In the genomic region with DNA sequence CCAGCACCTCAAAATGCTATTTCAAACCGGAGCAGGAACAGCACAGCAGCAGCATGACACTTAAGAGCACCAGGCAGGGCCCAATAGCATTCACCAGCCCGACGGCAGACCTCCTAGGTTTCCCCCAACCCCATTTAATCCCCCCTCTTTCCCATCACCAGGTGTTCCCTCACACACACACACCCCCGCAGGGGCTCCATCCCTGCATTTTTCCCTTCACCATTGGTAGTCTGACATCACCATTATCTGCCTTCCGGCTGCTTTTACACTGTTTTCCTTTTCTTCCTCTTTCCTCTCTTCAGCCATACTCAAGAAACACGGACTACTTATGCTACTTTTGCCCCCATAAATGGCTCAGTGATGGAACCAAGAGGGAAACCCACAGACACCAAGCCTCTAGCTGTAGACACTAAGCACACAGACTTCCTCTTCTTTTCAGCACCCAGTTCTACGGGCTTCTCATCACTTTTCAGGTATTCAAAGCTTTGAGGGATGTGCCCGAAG, we compare ENCODE assay signal across 8 cellular contexts.
DNase-seq lines count a peak whose midpoint lies in the region; ATAC-seq and TF ChIP-seq lines count a peak whose summit lies in the region.

No MANE protein-coding gene starts in this region.

- intact Hi-C loops in ascending aorta (cut with DNase I) = loop anchor here (5.0 to 10.0 kb wide), 4 partner anchors 192 to 588 kb away; partner anchors contain the start of genes DCP2 and MCC
- intact Hi-C loops in transverse colon (cut with DNase I; ENCODE audit: low total_unique reads) = no loop called here
- intact Hi-C loops in posterior vena cava (cut with DNase I) = no loop called here

- H3K4me3 Mint-ChIP-seq in activated CD4-positive, alpha-beta T cell treated with anti-CD3 and anti-CD28 coated beads, Interleukin-2, amount 10 ng/mL, durations not matched to agents 7 days and 5 days = peak overlapping the region; percentile 88

- in situ Hi-C loops in transverse colon (cut with MboI; ENCODE audit: low pct_ligation_motif_present in 1 of 4, low pct_unique_long_range_greater_than_20kb in 1 of 4, low sequenced_read_pairs in 3 of 4) = no loop called here

- POLR2A ChIA-PET in activated CD4-positive, alpha-beta T cell treated with anti-CD3 and anti-CD28 coated beads, Interleukin-2, amount 10 ng/mL, durations not matched to agents 7 days and 5 days (lab: Charles Lee) = no interaction called here

- H3K9me3 ChIP-seq in ascending aorta (no peaks in the 10 kb centered on the region), transverse colon (no peaks in the 10 kb centered on the region)

- peaks cover 0 to 6% of the 10 kb centered on the region in 2 donors for H3K4me1 ChIP-seq in ascending aorta
- peaks cover 0 to 16% (median 12%) of the 10 kb centered on the region in 4 donors for H3K4me1 ChIP-seq in transverse colon

- CTCF ChIA-PET in activated CD4-positive, alpha-beta T cell treated with anti-CD3 and anti-CD28 coated beads, Interleukin-2, amount 10 ng/mL, durations not matched to agents 7 days and 5 days (lab: Charles Lee) = interaction anchor here (2.0 kb wide), 1 partner anchor 13 kb away, joined by 4 read pairs; no protein-coding TSS in a partner anchor

- no peak overlapping the region for H3K27ac Mint-ChIP-seq in activated CD4-positive, alpha-beta T cell treated with anti-CD3 and anti-CD28 coated beads, Interleukin-2, amount 10 ng/mL, durations not matched to agents 7 days and 5 days

- H3K4me3 ChIP-seq in ascending aorta (peak overlapping the region; percentile 80 to 87), kidney epithelial cell (ENCODE audit: low read depth, low read length) (peak overlapping the region; percentile 66), transverse colon (peak overlapping the region; percentile 64 to 87 (median 72))

- 47 to 54% methylated on average over 5 to 8 of the region's 8 CpGs for WGBS in transverse colon (ENCODE audit: low coverage in 1 of 2), 2 donors

- H3K27me3 Mint-ChIP-seq in activated CD4-positive, alpha-beta T cell treated with anti-CD3 and anti-CD28 coated beads, Interleukin-2, amount 10 ng/mL, durations not matched to agents 7 days and 5 days = peaks cover 65% of the 10 kb centered on the region

- TF ChIP-seq CTCF in ascending aorta (IDR thresholded peaks at IDR 0.05) = no peak
- no peak for TF ChIP-seq CTCF in kidney epithelial cell (IDR thresholded peaks at IDR 0.05; ENCODE audit: insufficient read depth, low read length, poor library complexity, severe bottlenecking)
- no peak for TF ChIP-seq CTCF in transverse colon (IDR thresholded peaks at IDR 0.05)

- H3K4me1 Mint-ChIP-seq in activated CD4-positive, alpha-beta T cell treated with anti-CD3 and anti-CD28 coated beads, Interleukin-2, amount 10 ng/mL, durations not matched to agents 7 days and 5 days = peaks cover 19% of the 10 kb centered on the region

- TF ChIP-seq POLR2A in transverse colon (IDR thresholded peaks at IDR 0.05) = no peak

- TF ChIP-seq EP300 in transverse colon (IDR thresholded peaks at IDR 0.05; ENCODE audit: low read depth) = no peak

- no peak overlapping the region for H3K27ac ChIP-seq in ascending aorta
- H3K27ac ChIP-seq in transverse colon = peak overlapping the region in 3 of 4 donors; percentile 4 to 90 (median 86)

- DNase-seq in activated CD4-positive, alpha-beta T cell treated with anti-CD3 and anti-CD28 coated beads, Interleukin-2, amount 10 ng/mL, durations not matched to agents 7 days and 5 days = no peak
- no peak for DNase-seq in activated CD4-positive, alpha-beta T cell treated with anti-CD3 and anti-CD28 coated beads for 48 hours
- DNase-seq in ascending aorta (ENCODE audit: low spot score in 2 of 2) (no peak), kidney epithelial cell (ENCODE audit: low read depth) (no peak), transverse colon (no peak), posterior vena cava (ENCODE audit: low spot score) (no peak), DMS153 (lab: John Stamatoyannopoulos, UW) (no peak)

- no peaks in the 10 kb centered on the region for H3K36me3 Mint-ChIP-seq in activated CD4-positive, alpha-beta T cell treated with anti-CD3 and anti-CD28 coated beads, Interleukin-2, amount 10 ng/mL, durations not matched to agents 7 days and 5 days (ENCODE audit: low read depth)

- H3K36me3 ChIP-seq in ascending aorta = no peaks in the 10 kb centered on the region
- H3K36me3 ChIP-seq in kidney epithelial cell (ENCODE audit: control insufficient read depth, insufficient read depth, low read length) = no peaks in the 10 kb centered on the region
- no peaks in the 10 kb centered on the region for H3K36me3 ChIP-seq in transverse colon

- no peaks in the 10 kb centered on the region for H3K9me3 Mint-ChIP-seq in activated CD4-positive, alpha-beta T cell treated with anti-CD3 and anti-CD28 coated beads, Interleukin-2, amount 10 ng/mL, durations not matched to agents 7 days and 5 days

- H3K27me3 ChIP-seq in ascending aorta (no peaks in the 10 kb centered on the region), kidney epithelial cell (ENCODE audit: control insufficient read depth, insufficient read depth, low read length) (no peaks in the 10 kb centered on the region), transverse colon (peaks cover 18% of the 10 kb centered on the region)

- ATAC-seq in HG02642 (IDR thresholded peaks at IDR 0.05; ENCODE audit: poor library complexity, unreplicated experiment) = no peak

Comparison
In these comparisons a context has a peak if more than half of its experiments do, and no peak if none do; other contexts are left out.
1. H3K27ac ChIP-seq: peak in transverse colon (3 of 4); none in ascending aorta (0 of 2).
2. Peak in every context shown above with its lines, with median percentiles within 50 percentile points of each other: H3K4me3 ChIP-seq.